ENCODE assay signal across 8 cellular contexts in the genomic region with DNA sequence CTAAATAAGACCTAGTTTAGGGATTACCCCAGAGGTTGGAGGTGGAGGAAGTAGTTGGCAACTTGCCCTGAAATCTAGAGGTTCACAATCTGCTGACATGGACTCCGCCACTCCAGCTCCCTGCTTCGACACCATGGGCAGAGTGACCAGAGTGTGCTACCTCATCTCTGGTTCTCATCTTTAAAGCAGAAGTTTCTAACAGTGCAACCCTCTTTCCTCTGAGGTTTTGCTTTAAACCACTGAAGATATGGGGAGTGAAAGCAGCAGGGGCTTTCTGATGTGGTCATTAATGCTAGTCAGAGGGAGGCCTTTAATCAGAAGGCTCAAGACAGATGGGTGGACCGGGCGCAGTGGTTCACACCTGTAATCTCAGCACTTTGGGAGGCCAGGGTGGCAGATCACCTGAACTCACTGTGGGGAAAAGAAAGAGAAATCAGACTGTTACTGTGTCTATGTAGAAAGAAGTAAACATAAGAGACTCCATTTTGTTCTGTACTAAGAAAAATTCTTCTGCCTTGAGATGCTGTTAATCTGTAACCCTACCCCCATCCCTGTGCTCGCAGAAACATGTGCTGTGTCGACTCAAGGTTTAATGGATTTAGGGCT.
DNase-seq lines count a peak whose midpoint lies in the region; ATAC-seq and TF ChIP-seq lines count a peak whose summit lies in the region.
"Not testable (repeated sequence)": the region's sequence is repeated elsewhere in the genome, so short reads cannot be mapped to it uniquely, and the experiment has no call there.

No MANE protein-coding gene starts in this region.

- H4K20me1 ChIP-seq in smooth muscle cell (ENCODE audit: low read depth) = not testable (repeated sequence)

- H3K4me3 ChIP-seq in smooth muscle cell = not testable (repeated sequence)

- ATAC-seq in GM19043 (IDR thresholded peaks at IDR 0.05; ENCODE audit: low read depth, unreplicated experiment) (peak; percentile 49), HG02610 (IDR thresholded peaks at IDR 0.05; ENCODE audit: unreplicated experiment) (peak; percentile 84), HG03439 (IDR thresholded peaks at IDR 0.05; ENCODE audit: unreplicated experiment) (peak; percentile 68)
- peak; percentile 69 to 73 for ATAC-seq in activated T-cell treated with anti-CD3 and anti-CD28 coated beads, Interleukin-2, amount 50 U/mL, for 72 hours (replicated peaks in 1 of 2)

- not testable (repeated sequence) for H3K79me2 ChIP-seq in smooth muscle cell (ENCODE audit: low read depth)

- H3K9ac ChIP-seq in smooth muscle cell (ENCODE audit: low read depth) = not testable (repeated sequence)

- peak overlapping the region; percentile 80 for H3K27ac ChIP-seq in smooth muscle cell (ENCODE audit: low read depth)

- H3K27me3 ChIP-seq in smooth muscle cell (ENCODE audit: low read depth) = not testable (repeated sequence)

- not testable (repeated sequence) for H3K36me3 ChIP-seq in smooth muscle cell (ENCODE audit: low read depth)

- H2AFZ ChIP-seq in smooth muscle cell (ENCODE audit: low read depth) = not testable (repeated sequence)

- DNase-seq in CD1c-positive myeloid dendritic cell (ENCODE audit: extremely low spot score) = peak; percentile 81
- DNase-seq in OCI-M1 (lab: John Stamatoyannopoulos, UW) = peak; percentile 80
- peak; percentile 29 to 30 for DNase-seq in activated T-cell treated with anti-CD3 and anti-CD28 coated beads, Interleukin-2, amount 50 U/mL, for 72 hours
- DNase-seq in immature natural killer cell = peak; percentile 25 to 34 (median 27)
- DNase-seq in smooth muscle cell (lab: John Stamatoyannopoulos, UW; ENCODE audit: unreplicated experiment) = not testable (repeated sequence)

- peak overlapping the region; percentile 43 to 53 for H3K4me3 Mint-ChIP-seq in activated T-cell treated with anti-CD3 and anti-CD28 coated beads, Interleukin-2, amount 50 U/mL, for 72 hours
- H3K4me3 Mint-ChIP-seq in immature natural killer cell = not testable (repeated sequence)

- TF ChIP-seq CTCF in smooth muscle cell (IDR thresholded peaks at IDR 0.05; ENCODE audit: borderline replicate concordance, insufficient read depth, poor library complexity, severe bottlenecking) = not testable (repeated sequence)

- H3K27me3 Mint-ChIP-seq in activated T-cell treated with anti-CD3 and anti-CD28 coated beads, Interleukin-2, amount 50 U/mL, for 72 hours (ENCODE audit: low read depth); immature natural killer cell (ENCODE audit: low read depth in 3 of 3): not testable (repeated sequence)

- H3F3A ChIP-seq in smooth muscle cell (ENCODE audit: low read depth) = peaks cover 42% of the 10 kb centered on the region

- peak overlapping the region; percentile 36 for H3K27ac Mint-ChIP-seq in activated T-cell treated with anti-CD3 and anti-CD28 coated beads, Interleukin-2, amount 50 U/mL, for 72 hours
- H3K27ac Mint-ChIP-seq in immature natural killer cell = peak overlapping the region in 3 of 6 donors; percentile 0 to 58 (median 29)

- H3K9me3 ChIP-seq in smooth muscle cell (replicated peaks; ENCODE audit: low read depth) = not testable (repeated sequence)

- not testable (repeated sequence) for H3K9me3 Mint-ChIP-seq in activated T-cell treated with anti-CD3 and anti-CD28 coated beads, Interleukin-2, amount 50 U/mL, for 72 hours; immature natural killer cell

- H3K36me3 Mint-ChIP-seq in activated T-cell treated with anti-CD3 and anti-CD28 coated beads, Interleukin-2, amount 50 U/mL, for 72 hours (ENCODE audit: insufficient read depth in 2 of 2); immature natural killer cell: not testable (repeated sequence)

- peak overlapping the region; percentile 61 for H3K4me2 ChIP-seq in smooth muscle cell

- peaks cover 94% of the 10 kb centered on the region for H3K4me1 Mint-ChIP-seq in activated T-cell treated with anti-CD3 and anti-CD28 coated beads, Interleukin-2, amount 50 U/mL, for 72 hours (ENCODE audit: low read depth)
- peaks cover 12 to 36% of the 10 kb centered on the region in 2 donors for H3K4me1 Mint-ChIP-seq in immature natural killer cell

- 21% methylated on average over 6 of the region's 6 CpGs for WGBS in smooth muscle cell (ENCODE audit: low lambda C conversion rate)

- H3K4me1 ChIP-seq in smooth muscle cell (ENCODE audit: low read depth) = peaks cover 28% of the 10 kb centered on the region
